ENCODE assay signal across 1 cellular context in the genomic region with DNA sequence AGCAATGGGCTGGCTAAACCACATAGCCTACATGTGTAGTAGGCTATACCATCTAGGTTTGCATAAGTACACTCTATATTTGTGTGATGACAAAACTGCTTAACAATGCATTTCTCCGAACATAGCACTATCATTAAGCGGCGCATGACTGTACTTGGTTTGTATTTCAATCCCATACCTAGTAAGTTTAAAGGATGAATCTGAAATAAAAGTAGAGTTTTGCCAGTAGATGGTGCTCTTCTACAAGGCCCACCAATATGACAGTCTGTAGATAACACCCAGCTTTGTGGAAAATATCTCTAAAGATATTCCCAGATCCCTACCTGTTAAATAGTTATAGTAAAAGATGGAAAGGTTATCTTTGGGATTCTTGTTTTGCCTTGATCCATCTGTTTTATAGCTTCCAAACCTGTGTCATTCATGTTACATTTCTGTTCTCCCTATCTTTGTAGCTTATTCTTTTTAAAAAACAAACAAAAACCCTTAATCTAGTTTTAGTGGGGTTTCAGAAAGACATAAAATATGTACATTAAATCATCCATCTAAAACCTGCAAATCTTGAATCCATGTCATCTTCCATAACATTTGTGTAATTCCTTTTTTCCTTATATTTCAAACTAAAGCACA.
TF ChIP-seq lines count a peak whose summit lies in the region.

No MANE protein-coding gene starts in this region.

TF ChIP-seq in SK-N-SH, 30 proteins besides CTCF, POLR2A, EP300 and RAD21 (continued from another document):
- TF ChIP-seq, protein P1, sequence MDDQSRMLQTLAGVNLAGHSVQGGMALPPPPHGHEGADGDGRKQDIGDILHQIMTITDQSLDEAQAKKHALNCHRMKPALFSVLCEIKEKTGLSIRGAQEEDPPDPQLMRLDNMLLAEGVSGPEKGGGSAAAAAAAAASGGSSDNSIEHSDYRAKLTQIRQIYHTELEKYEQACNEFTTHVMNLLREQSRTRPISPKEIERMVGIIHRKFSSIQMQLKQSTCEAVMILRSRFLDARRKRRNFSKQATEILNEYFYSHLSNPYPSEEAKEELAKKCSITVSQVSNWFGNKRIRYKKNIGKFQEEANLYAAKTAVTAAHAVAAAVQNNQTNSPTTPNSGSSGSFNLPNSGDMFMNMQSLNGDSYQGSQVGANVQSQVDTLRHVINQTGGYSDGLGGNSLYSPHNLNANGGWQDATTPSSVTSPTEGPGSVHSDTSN (IDR thresholded peaks at IDR 0.05) = no peak
- peak; percentile 24; the same call in 1 of the 2 replicates for TF ChIP-seq RCOR1 (IDR thresholded peaks at IDR 0.05; ENCODE audit: low read length)
- no peak for TF ChIP-seq ELF1 (IDR thresholded peaks at IDR 0.05)
- TF ChIP-seq, protein P2, sequence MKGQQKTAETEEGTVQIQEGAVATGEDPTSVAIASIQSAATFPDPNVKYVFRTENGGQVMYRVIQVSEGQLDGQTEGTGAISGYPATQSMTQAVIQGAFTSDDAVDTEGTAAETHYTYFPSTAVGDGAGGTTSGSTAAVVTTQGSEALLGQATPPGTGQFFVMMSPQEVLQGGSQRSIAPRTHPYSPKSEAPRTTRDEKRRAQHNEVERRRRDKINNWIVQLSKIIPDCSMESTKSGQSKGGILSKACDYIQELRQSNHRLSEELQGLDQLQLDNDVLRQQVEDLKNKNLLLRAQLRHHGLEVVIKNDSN (IDR thresholded peaks at IDR 0.05; ENCODE audit: borderline replicate concordance, low read depth) = no peak
